In genomic region chr1:28790384-28791035, GRCh38 we compare ENCODE assay signal across 1 cellular context.
TF ChIP-seq lines count a peak whose summit lies in the region.

No MANE protein-coding gene starts in this region.

TF ChIP-seq in WTC11, 78 proteins besides CTCF, POLR2A, EP300 and RAD21 (continued from another document):
- no peak for TF ChIP-seq ZNF512 (CRISPR knock-in tag; IDR thresholded peaks at IDR 0.05; ENCODE audit: borderline replicate concordance)
- no peak for TF ChIP-seq FOXJ3 (CRISPR knock-in tag; IDR thresholded peaks at IDR 0.05; ENCODE audit: borderline replicate concordance)
- TF ChIP-seq SMAD4 (CRISPR knock-in tag; IDR thresholded peaks at IDR 0.05), result no peak
